ENCODE assay signal across 8 cellular contexts in genomic region chr12:50220357-50221061, GRCh38. TPM values are rescaled to one million over a fixed set of nuclear protein-coding genes. Genes with fewer than 3 reads are reported as not detected.
DNase-seq lines count a peak whose midpoint lies in the region; ATAC-seq and TF ChIP-seq lines count a peak whose summit lies in the region.

No MANE protein-coding gene starts in this region.

- no peaks in the 10 kb centered on the region for H3K36me3 ChIP-seq in smooth muscle cell (ENCODE audit: low read depth)

- DNase-seq in activated effector memory CD4-positive, alpha-beta T cell treated with anti-CD3 and anti-CD28 coated beads, Interleukin-2, amount 50 U/mL, for 16 hours: peak; percentile 68
- no peak for DNase-seq in activated effector memory CD4-positive, alpha-beta T cell treated with Interleukin-2 at 50 U/mL for 16 hours
- no peak for DNase-seq in activated B cell treated with CpG ODN at 0.5 μM for 24 hours
- peak; percentile 96 to 98 for DNase-seq in foreskin keratinocyte
- DNase-seq in smooth muscle cell (lab: John Stamatoyannopoulos, UW; ENCODE audit: unreplicated experiment): no peak
- DNase-seq in NCI-H510A treated with DMSO at 0.1 percent for 48 hours (lab: John Stamatoyannopoulos, UW): no peak
- DNase-seq in ureter (ENCODE audit: low spot score): no peak

- H3K27ac ChIP-seq in foreskin keratinocyte (peak overlapping the region; percentile 90), smooth muscle cell (ENCODE audit: low read depth) (peak overlapping the region; percentile 98)

- ATAC-seq in HG03460 (IDR thresholded peaks at IDR 0.05; ENCODE audit: unreplicated experiment) (peak; percentile 42), activated B cell treated with CpG ODN at 0.5 μM for 24 hours (ENCODE audit: low read depth) (no peak), foreskin keratinocyte (peak; percentile 70)

- peak overlapping the region; percentile 63 for H3K4me3 ChIP-seq in smooth muscle cell

- H3K4me3 Mint-ChIP-seq in activated B cell treated with CpG ODN at 0.5 μM for 24 hours: no peak overlapping the region

- no peak overlapping the region for H2AFZ ChIP-seq in smooth muscle cell (ENCODE audit: low read depth)

- intact Hi-C loops in activated B cell treated with CpG ODN at 0.5 μM for 24 hours (cut with micrococcal nuclease): no loop called here

- H3K9ac ChIP-seq in smooth muscle cell (ENCODE audit: low read depth): peak overlapping the region; percentile 95

- H3K79me2 ChIP-seq in smooth muscle cell (ENCODE audit: low read depth): peaks cover 51% of the 10 kb centered on the region

- H3K9me3 Mint-ChIP-seq in activated B cell treated with CpG ODN at 0.5 μM for 24 hours: no peaks in the 10 kb centered on the region

- CTCF ChIA-PET in activated B cell treated with CpG ODN at 0.5 μM for 24 hours (lab: Charles Lee): interaction anchor here (1.3 kb wide), 1 partner anchor 94 kb away, joined by 4 read pairs; no protein-coding TSS in a partner anchor

- peak overlapping the region; percentile 90 for H3K4me2 ChIP-seq in smooth muscle cell

- peaks cover 19% of the 10 kb centered on the region for H3K4me1 Mint-ChIP-seq in activated B cell treated with CpG ODN at 0.5 μM for 24 hours

- H3K27me3 Mint-ChIP-seq in activated B cell treated with CpG ODN at 0.5 μM for 24 hours: no peaks in the 10 kb centered on the region

- H3K4me1 ChIP-seq in foreskin keratinocyte (peaks cover 27% of the 10 kb centered on the region), smooth muscle cell (ENCODE audit: low read depth) (peaks cover 17% of the 10 kb centered on the region)

- H3F3A ChIP-seq in smooth muscle cell (ENCODE audit: low read depth): peaks cover 32% of the 10 kb centered on the region

- no peaks in the 10 kb centered on the region for H3K9me3 ChIP-seq in smooth muscle cell (replicated peaks; ENCODE audit: low read depth)

- peaks cover 30% of the 10 kb centered on the region for H4K20me1 ChIP-seq in smooth muscle cell (ENCODE audit: low read depth)

- H3K27me3 ChIP-seq in foreskin keratinocyte (no peaks in the 10 kb centered on the region), smooth muscle cell (ENCODE audit: low read depth) (no peaks in the 10 kb centered on the region)

- H3K36me3 Mint-ChIP-seq in activated B cell treated with CpG ODN at 0.5 μM for 24 hours (ENCODE audit: low read depth): no peaks in the 10 kb centered on the region

- peak overlapping the region; percentile 24 for H3K27ac Mint-ChIP-seq in activated B cell treated with CpG ODN at 0.5 μM for 24 hours

- TF ChIP-seq CTCF in activated B cell treated with CpG ODN at 0.5 μM for 24 hours (IDR thresholded peaks at IDR 0.05): no peak
- peak; percentile 8 for TF ChIP-seq CTCF in foreskin keratinocyte (conservative IDR thresholded peaks at IDR 0.05)
- TF ChIP-seq CTCF in smooth muscle cell (IDR thresholded peaks at IDR 0.05; ENCODE audit: borderline replicate concordance, insufficient read depth, poor library complexity, severe bottlenecking): no peak

- POLR2A ChIA-PET in activated B cell treated with CpG ODN at 0.5 μM for 24 hours (lab: Charles Lee): interaction anchor here (0.6 to 1.9 kb wide), 3 partner anchors 12 to 136 kb away, joined by 3 to 6 read pairs (median 3); partner anchors contain the start of genes COX14 and SMARCD1

- 3% methylated on average over 4 of the region's 4 CpGs for WGBS in smooth muscle cell (ENCODE audit: low lambda C conversion rate)

RNA-seq across cellular contexts. Expression of gene CERS5, which starts 53.3 kb away (rescaled TPM):
- total RNA-seq in activated B cell treated with CpG ODN at 0.5 μM for 24 hours (44.3 and 64.9 TPM in 2 replicates), foreskin keratinocyte (35.9 and 38.9 TPM in 2 replicates), smooth muscle cell (53.5 and 58.1 TPM in 2 replicates), ureter (55.6 TPM)
- polyA plus RNA-seq in foreskin keratinocyte (40.6 and 42.6 TPM in 2 replicates), smooth muscle cell (95.7 and 102 TPM in 2 replicates)

Comparison
In these comparisons a context has a peak if more than half of its experiments do, and no peak if none do; other contexts are left out.
1. DNase-seq: peak in activated effector memory CD4-positive, alpha-beta T cell treated with anti-CD3 and anti-CD28 coated beads, Interleukin-2, amount 50 U/mL, for 16 hours (single experiment) and foreskin keratinocyte (2 of 2); none in activated effector memory CD4-positive, alpha-beta T cell treated with Interleukin-2 at 50 U/mL for 16 hours (single experiment), activated B cell treated with CpG ODN at 0.5 μM for 24 hours (single experiment), smooth muscle cell (single experiment), NCI-H510A treated with DMSO at 0.1 percent for 48 hours (single experiment) and ureter (single experiment).